ENCODE assay signal across 2 cellular contexts in genomic region chr14:73804636-73805035, GRCh38.
A peak's percentile ranks its signal among the peaks of the same experiment; 100 is the strongest.
TF ChIP-seq lines count a peak whose summit lies in the region.

No MANE protein-coding gene starts in this region.

TF ChIP-seq in IMR-90, 13 proteins besides CTCF, POLR2A, EP300 and RAD21:
- TF ChIP-seq NFE2L2 (IDR thresholded peaks at IDR 0.05; ENCODE audit: low read depth, low read length): no peak
- no peak for TF ChIP-seq BHLHE40 (IDR thresholded peaks at IDR 0.05; ENCODE audit: low read depth, low read length)
- TF ChIP-seq CEBPB (IDR thresholded peaks at IDR 0.05; ENCODE audit: low read depth, low read length): no peak
- TF ChIP-seq FOS (IDR thresholded peaks at IDR 0.05; ENCODE audit: low read depth, low read length): no peak
- no peak for TF ChIP-seq RFX5 (IDR thresholded peaks at IDR 0.05; ENCODE audit: low read depth, low read length)
- TF ChIP-seq RCOR1 (IDR thresholded peaks at IDR 0.05; ENCODE audit: insufficient replicate concordance, low read length): no peak
- TF ChIP-seq USF2 (IDR thresholded peaks at IDR 0.05; ENCODE audit: low read depth, low read length): no peak
- no peak for TF ChIP-seq SMC3 (IDR thresholded peaks at IDR 0.05; ENCODE audit: low read depth, low read length)
- TF ChIP-seq MAFK (IDR thresholded peaks at IDR 0.05; ENCODE audit: low read depth, low read length): no peak

TF ChIP-seq in K562, 482 proteins besides CTCF, POLR2A, EP300 and RAD21:
- TF ChIP-seq TFE3 (CRISPR knock-in tag; IDR thresholded peaks at IDR 0.05) (peak; percentile 51), ZBTB12 (CRISPR knock-in tag; IDR thresholded peaks at IDR 0.05) (no peak)
TF ChIP-seq in K562: peak in this region for 1.
